16 cellular contexts compared by ENCODE assay signal in the genomic region with DNA sequence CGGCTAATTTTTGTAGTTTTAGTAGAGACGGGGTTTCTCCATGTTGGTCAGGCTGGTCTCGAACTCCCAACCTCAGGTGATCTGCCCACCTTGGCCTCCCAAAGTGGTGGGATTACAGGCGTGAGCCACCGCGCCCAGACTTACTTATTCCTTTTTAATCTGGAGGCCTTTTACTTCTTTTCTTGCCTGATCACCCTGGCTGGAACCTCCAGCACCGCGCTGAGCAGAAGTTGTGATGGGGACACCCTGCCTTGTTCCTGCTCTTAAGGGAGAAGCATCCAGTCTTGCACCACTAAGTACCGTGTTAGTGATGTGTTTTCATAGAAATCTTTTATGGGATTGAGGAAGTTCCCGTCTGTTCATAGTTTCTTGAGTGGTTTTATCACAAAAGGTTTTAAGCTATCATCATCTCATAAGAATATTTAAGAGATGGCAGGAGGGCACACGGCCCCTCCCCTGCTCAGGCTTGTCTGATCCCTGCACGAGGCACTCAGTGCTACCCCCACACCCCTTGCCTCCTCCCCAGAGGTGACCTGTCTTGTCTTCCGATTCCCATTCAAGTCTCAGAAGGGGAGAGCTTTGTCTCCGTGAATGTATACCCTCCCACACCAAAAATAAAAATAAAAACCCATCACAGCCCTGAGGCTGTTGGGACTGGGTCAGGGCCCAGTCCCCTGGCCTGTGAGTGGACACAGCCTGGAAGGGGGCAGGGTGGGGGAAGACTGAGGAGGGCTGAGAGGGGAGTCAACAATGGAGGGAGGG.
DNase-seq lines count a peak whose midpoint lies in the region; ATAC-seq and TF ChIP-seq lines count a peak whose summit lies in the region.
"Had no signal": no experiment of that assay in that cellular context is flagged by ENCODE, and none has a peak within 500 bp of the region (broad histone marks: within the 10 kb centered on the region; RNA-seq: fewer than 3 reads in every experiment).

No MANE protein-coding gene starts in this region.

- 78 to 84% methylated on average over 9 to 13 of the region's 14 CpGs for whole genome bisulfite sequencing in endodermal cell (ENCODE audit: insufficient coverage in 1 of 2, insufficient read length in 1 of 2), 2 experiments

- no peak overlapping the region for H3K9ac ChIP-seq in endodermal cell (ENCODE audit: extremely low read depth, low read length, poor library complexity, severe bottlenecking)

- no peaks in the 10 kb centered on the region for H3K27me3 ChIP-seq in endodermal cell (ENCODE audit: control insufficient read depth, insufficient read depth, low read length, poor library complexity, severe bottlenecking)
- H3K27me3 ChIP-seq: tibial nerve had no signal

- H3K4me3 Mint-ChIP-seq in endodermal cell = no peak overlapping the region

- H3K4me1 ChIP-seq in endodermal cell (ENCODE audit: control insufficient read depth, insufficient read depth, low read length) = peaks cover 2% of the 10 kb centered on the region
- H3K4me1 ChIP-seq: tibial nerve had no signal

- peaks cover 16% of the 10 kb centered on the region for H3K4me1 Mint-ChIP-seq in endodermal cell

- no peaks in the 10 kb centered on the region for H3K27me3 Mint-ChIP-seq in endodermal cell (ENCODE audit: insufficient read depth)

- no peak for TF ChIP-seq CTCF in endodermal cell (conservative IDR thresholded peaks at IDR 0.05)

- no peaks in the 10 kb centered on the region for H3K9me3 Mint-ChIP-seq in endodermal cell
- H3K9me3 Mint-ChIP-seq: activated naive CD4-positive, alpha-beta T cell treated with anti-CD3 and anti-CD28 coated beads, Interleukin-2, amount 50 U/mL, for 72 hours had no signal

- H3K9me3 ChIP-seq in endodermal cell (ENCODE audit: control insufficient read depth, low read length) = no peaks in the 10 kb centered on the region
- H3K9me3 ChIP-seq: tibial nerve had no signal

- ATAC-seq in sciatic nerve = no peak
- ATAC-seq: activated naive CD4-positive, alpha-beta T cell treated with anti-CD3 and anti-CD28 coated beads, Interleukin-2, amount 50 U/mL, for 72 hours had no signal

- no peak overlapping the region for H3K4me3 ChIP-seq in endodermal cell (ENCODE audit: low read length)
- H3K4me3 ChIP-seq: GM12878, tibial nerve had no signal

- H3K27ac ChIP-seq in endodermal cell (ENCODE audit: low read depth, low read length) = no peak overlapping the region
- H3K27ac ChIP-seq: tibial nerve had no signal

- DNase-seq in Daoy (ENCODE audit: low read depth) (peak; percentile 9), NCI-H524 (lab: John Stamatoyannopoulos, UW) (peak; percentile 49 to 83), endodermal cell (peak; percentile 38), sciatic nerve (ENCODE audit: low spot score) (peak; percentile 28), NCI-H345 treated with DMSO at 0.1 percent for 48 hours (lab: John Stamatoyannopoulos, UW; ENCODE audit: unreplicated experiment) (no peak), NCI-H1694 (lab: John Stamatoyannopoulos, UW) (no peak)
- no peak for DNase-seq in activated CD4-positive, alpha-beta T cell treated with anti-CD3 and anti-CD28 coated beads, Interleukin-2, amount 50 U/mL, for 48 hours
- DNase-seq: C1 segment of cervical spinal cord; central memory CD4-positive, alpha-beta T cell; NCI-H1105; NCI-H446; Right ventricle myocardium superior; stimulated activated CD4-positive, alpha-beta T cell treated with anti-CD3 and anti-CD28 coated beads, Interleukin-1b, Interleukin-23, amount 100 ng/mL, for 48 hours had no signal

- H3K36me3 ChIP-seq in endodermal cell (ENCODE audit: control insufficient read depth, insufficient read depth, low read length) = no peaks in the 10 kb centered on the region
- H3K36me3 ChIP-seq: tibial nerve had no signal

- H3K36me3 Mint-ChIP-seq in endodermal cell (ENCODE audit: low read depth) = no peaks in the 10 kb centered on the region
- H3K36me3 Mint-ChIP-seq: activated naive CD4-positive, alpha-beta T cell treated with anti-CD3 and anti-CD28 coated beads, Interleukin-2, amount 50 U/mL, for 72 hours had no signal

- H3K27ac Mint-ChIP-seq in endodermal cell = no peak overlapping the region
- H3K27ac Mint-ChIP-seq: activated naive CD4-positive, alpha-beta T cell treated with anti-CD3 and anti-CD28 coated beads, Interleukin-2, amount 50 U/mL, for 72 hours had no signal

- intact Hi-C loops in sciatic nerve (cut with DNase I) = no loop called here

Comparison
In these comparisons a context has a peak if more than half of its experiments do, and no peak if none do; other contexts are left out.
1. DNase-seq: peak in Daoy (single experiment), NCI-H524 (2 of 2), endodermal cell (single experiment) and sciatic nerve (single experiment); none in NCI-H345 treated with DMSO at 0.1 percent for 48 hours (single experiment), activated CD4-positive, alpha-beta T cell treated with anti-CD3 and anti-CD28 coated beads, Interleukin-2, amount 50 U/mL, for 48 hours (0 of 2) and NCI-H1694 (single experiment).